In the genomic region with DNA sequence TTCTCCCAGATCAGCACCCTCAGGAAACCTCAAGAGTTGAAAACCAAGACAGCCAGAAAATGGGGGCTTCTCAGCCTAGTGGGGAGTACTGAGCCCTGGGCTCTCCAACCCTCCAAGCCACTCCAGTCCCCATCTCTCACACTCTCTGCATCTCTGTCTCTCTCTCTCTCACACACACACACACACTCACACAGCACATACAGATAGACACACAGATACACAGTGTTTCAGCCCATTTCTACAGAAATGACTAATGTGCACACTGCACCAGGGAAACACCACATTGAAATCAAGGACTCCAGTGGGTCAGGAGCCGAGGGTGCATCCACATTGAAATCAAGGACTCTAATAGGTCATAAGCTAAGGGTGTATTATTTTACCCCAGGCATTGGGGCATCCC, we compare ENCODE assay signal across 1 cellular context.
TF ChIP-seq lines count a peak whose summit lies in the region.

No MANE protein-coding gene starts in this region.

TF ChIP-seq in endothelial cell of umbilical vein, 7 proteins besides CTCF, POLR2A, EP300 and RAD21 (continued from another document):
- no peak for TF ChIP-seq EZH2 (IDR thresholded peaks at IDR 0.05; ENCODE audit: borderline replicate concordance, low read depth, low read length, severe bottlenecking)
